In the genomic region with DNA sequence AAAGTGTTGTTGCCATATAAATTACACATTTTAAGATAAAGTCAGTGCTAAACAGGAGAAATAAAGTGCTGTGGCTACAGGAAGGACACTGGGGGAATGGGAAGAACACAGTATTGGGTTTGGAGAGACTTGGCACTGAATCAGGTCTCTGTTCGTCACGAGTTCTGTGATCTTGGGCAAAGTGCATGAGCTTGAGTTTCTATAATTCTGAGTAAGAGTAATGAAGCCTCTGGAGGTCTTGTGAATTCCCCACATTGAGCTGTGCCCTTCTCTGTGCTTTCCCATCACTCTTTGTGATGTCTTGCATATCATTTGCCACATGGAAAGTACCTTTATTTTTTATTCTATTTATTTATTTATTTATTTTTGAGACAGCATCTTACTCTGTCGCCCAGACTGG, we compare ENCODE assay signal across 2 cellular contexts.
TF ChIP-seq lines count a peak whose summit lies in the region.

No MANE protein-coding gene starts in this region.

TF ChIP-seq in HepG2, 621 proteins besides CTCF, POLR2A, EP300 and RAD21:
- TF ChIP-seq YY1 (IDR thresholded peaks at IDR 0.05; ENCODE audit: insufficient read depth, insufficient replicate concordance, low read depth, low read length) = no peak
- TF ChIP-seq ZNF598 (CRISPR knock-in tag; IDR thresholded peaks at IDR 0.05; ENCODE audit: borderline replicate concordance) = no peak
- TF ChIP-seq, protein P1, sequence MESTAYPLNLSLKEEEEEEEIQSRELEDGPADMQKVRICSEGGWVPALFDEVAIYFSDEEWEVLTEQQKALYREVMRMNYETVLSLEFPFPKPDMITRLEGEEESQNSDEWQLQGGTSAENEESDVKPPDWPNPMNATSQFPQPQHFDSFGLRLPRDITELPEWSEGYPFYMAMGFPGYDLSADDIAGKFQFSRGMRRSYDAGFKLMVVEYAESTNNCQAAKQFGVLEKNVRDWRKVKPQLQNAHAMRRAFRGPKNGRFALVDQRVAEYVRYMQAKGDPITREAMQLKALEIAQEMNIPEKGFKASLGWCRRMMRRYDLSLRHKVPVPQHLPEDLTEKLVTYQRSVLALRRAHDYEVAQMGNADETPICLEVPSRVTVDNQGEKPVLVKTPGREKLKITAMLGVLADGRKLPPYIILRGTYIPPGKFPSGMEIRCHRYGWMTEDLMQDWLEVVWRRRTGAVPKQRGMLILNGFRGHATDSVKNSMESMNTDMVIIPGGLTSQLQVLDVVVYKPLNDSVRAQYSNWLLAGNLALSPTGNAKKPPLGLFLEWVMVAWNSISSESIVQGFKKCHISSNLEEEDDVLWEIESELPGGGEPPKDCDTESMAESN (CRISPR knock-in tag; conservative IDR thresholded peaks at IDR 0.05) = no peak
- no peak for TF ChIP-seq ZNF225 (CRISPR knock-in tag; IDR thresholded peaks at IDR 0.05)

TF ChIP-seq in GM12878, 131 proteins besides CTCF, POLR2A, EP300 and RAD21:
- 0 out of 2 replicates have a peak, but pooled peaks have one; percentile 14 for TF ChIP-seq CREM (IDR thresholded peaks at IDR 0.05; ENCODE audit: low read depth)
- TF ChIP-seq HDGF (IDR thresholded peaks at IDR 0.05) = no peak
- TF ChIP-seq RCOR1 (conservative IDR thresholded peaks at IDR 0.05; ENCODE audit: low read depth, low read length) = no peak
- TF ChIP-seq JUND (IDR thresholded peaks at IDR 0.05; ENCODE audit: low read depth, low read length) = no peak
- no peak for TF ChIP-seq E2F8 (IDR thresholded peaks at IDR 0.05; ENCODE audit: low read depth, partially characterized antibody)
- no peak for TF ChIP-seq IRF4 (IDR thresholded peaks at IDR 0.05; ENCODE audit: low read depth, low read length)
- no peak for TF ChIP-seq SRF (IDR thresholded peaks at IDR 0.05; ENCODE audit: low read depth in 2 of 2, low read length in 2 of 2)
- no peak for TF ChIP-seq POLR2AphosphoS2 (IDR thresholded peaks at IDR 0.05; ENCODE audit: low read depth, low read length)
- TF ChIP-seq, protein P2, sequence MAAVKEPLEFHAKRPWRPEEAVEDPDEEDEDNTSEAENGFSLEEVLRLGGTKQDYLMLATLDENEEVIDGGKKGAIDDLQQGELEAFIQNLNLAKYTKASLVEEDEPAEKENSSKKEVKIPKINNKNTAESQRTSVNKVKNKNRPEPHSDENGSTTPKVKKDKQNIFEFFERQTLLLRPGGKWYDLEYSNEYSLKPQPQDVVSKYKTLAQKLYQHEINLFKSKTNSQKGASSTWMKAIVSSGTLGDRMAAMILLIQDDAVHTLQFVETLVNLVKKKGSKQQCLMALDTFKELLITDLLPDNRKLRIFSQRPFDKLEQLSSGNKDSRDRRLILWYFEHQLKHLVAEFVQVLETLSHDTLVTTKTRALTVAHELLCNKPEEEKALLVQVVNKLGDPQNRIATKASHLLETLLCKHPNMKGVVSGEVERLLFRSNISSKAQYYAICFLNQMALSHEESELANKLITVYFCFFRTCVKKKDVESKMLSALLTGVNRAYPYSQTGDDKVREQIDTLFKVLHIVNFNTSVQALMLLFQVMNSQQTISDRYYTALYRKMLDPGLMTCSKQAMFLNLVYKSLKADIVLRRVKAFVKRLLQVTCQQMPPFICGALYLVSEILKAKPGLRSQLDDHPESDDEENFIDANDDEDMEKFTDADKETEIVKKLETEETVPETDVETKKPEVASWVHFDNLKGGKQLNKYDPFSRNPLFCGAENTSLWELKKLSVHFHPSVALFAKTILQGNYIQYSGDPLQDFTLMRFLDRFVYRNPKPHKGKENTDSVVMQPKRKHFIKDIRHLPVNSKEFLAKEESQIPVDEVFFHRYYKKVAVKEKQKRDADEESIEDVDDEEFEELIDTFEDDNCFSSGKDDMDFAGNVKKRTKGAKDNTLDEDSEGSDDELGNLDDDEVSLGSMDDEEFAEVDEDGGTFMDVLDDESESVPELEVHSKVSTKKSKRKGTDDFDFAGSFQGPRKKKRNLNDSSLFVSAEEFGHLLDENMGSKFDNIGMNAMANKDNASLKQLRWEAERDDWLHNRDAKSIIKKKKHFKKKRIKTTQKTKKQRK (IDR thresholded peaks at IDR 0.05; ENCODE audit: low read depth, low read length) = no peak
- TF ChIP-seq YBX1 (IDR thresholded peaks at IDR 0.05) = no peak
- TF ChIP-seq, protein P3, sequence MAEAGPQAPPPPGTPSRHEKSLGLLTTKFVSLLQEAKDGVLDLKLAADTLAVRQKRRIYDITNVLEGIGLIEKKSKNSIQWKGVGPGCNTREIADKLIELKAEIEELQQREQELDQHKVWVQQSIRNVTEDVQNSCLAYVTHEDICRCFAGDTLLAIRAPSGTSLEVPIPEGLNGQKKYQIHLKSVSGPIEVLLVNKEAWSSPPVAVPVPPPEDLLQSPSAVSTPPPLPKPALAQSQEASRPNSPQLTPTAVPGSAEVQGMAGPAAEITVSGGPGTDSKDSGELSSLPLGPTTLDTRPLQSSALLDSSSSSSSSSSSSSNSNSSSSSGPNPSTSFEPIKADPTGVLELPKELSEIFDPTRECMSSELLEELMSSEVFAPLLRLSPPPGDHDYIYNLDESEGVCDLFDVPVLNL (IDR thresholded peaks at IDR 0.05; ENCODE audit: low read depth, low read length) = no peak
- TF ChIP-seq, protein P4, sequence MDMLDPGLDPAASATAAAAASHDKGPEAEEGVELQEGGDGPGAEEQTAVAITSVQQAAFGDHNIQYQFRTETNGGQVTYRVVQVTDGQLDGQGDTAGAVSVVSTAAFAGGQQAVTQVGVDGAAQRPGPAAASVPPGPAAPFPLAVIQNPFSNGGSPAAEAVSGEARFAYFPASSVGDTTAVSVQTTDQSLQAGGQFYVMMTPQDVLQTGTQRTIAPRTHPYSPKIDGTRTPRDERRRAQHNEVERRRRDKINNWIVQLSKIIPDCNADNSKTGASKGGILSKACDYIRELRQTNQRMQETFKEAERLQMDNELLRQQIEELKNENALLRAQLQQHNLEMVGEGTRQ (IDR thresholded peaks at IDR 0.05; ENCODE audit: borderline replicate concordance, low read depth, low read length) = no peak
- no peak for TF ChIP-seq STAT3 (IDR thresholded peaks at IDR 0.05; ENCODE audit: low read depth, low read length)
- TF ChIP-seq, protein P5, sequence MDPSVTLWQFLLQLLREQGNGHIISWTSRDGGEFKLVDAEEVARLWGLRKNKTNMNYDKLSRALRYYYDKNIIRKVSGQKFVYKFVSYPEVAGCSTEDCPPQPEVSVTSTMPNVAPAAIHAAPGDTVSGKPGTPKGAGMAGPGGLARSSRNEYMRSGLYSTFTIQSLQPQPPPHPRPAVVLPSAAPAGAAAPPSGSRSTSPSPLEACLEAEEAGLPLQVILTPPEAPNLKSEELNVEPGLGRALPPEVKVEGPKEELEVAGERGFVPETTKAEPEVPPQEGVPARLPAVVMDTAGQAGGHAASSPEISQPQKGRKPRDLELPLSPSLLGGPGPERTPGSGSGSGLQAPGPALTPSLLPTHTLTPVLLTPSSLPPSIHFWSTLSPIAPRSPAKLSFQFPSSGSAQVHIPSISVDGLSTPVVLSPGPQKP (IDR thresholded peaks at IDR 0.05; ENCODE audit: low read depth, low read length) = no peak
- peak; percentile 34; the same call in 1 of the 2 replicates for TF ChIP-seq TCF7 (IDR thresholded peaks at IDR 0.05; ENCODE audit: borderline replicate concordance)
- 0 out of 2 replicates have a peak, but pooled peaks have one; percentile 5 for TF ChIP-seq JUNB (IDR thresholded peaks at IDR 0.05)
- TF ChIP-seq MEF2A (IDR thresholded peaks at IDR 0.05; ENCODE audit: insufficient read depth, low read depth, low read length) = no peak
- TF ChIP-seq SMAD5 (IDR thresholded peaks at IDR 0.05; ENCODE audit: low read depth) = no peak
- no peak for TF ChIP-seq SUZ12 (IDR thresholded peaks at IDR 0.05; ENCODE audit: unreplicated experiment)
- TF ChIP-seq IKZF1 (conservative IDR thresholded peaks at IDR 0.05) = peak; percentile 41; the same call in 1 of the 2 replicates
- TF ChIP-seq KLF5 (IDR thresholded peaks at IDR 0.05; ENCODE audit: partially characterized antibody) = no peak
- TF ChIP-seq ZNF622 (IDR thresholded peaks at IDR 0.05) = no peak
- no peak for TF ChIP-seq NKRF (conservative IDR thresholded peaks at IDR 0.05)
- TF ChIP-seq IRF3 (IDR thresholded peaks at IDR 0.05) = no peak
- TF ChIP-seq IKZF2 (IDR thresholded peaks at IDR 0.05) = 0 out of 4 replicates have a peak, but pooled peaks of 1 of the 2 experiments have one; percentile 10
- TF ChIP-seq TBL1XR1 (IDR thresholded peaks at IDR 0.05; ENCODE audit: low read depth, low read length) = no peak
- no peak for TF ChIP-seq HDAC2 (IDR thresholded peaks at IDR 0.05)
- TF ChIP-seq, protein P6, sequence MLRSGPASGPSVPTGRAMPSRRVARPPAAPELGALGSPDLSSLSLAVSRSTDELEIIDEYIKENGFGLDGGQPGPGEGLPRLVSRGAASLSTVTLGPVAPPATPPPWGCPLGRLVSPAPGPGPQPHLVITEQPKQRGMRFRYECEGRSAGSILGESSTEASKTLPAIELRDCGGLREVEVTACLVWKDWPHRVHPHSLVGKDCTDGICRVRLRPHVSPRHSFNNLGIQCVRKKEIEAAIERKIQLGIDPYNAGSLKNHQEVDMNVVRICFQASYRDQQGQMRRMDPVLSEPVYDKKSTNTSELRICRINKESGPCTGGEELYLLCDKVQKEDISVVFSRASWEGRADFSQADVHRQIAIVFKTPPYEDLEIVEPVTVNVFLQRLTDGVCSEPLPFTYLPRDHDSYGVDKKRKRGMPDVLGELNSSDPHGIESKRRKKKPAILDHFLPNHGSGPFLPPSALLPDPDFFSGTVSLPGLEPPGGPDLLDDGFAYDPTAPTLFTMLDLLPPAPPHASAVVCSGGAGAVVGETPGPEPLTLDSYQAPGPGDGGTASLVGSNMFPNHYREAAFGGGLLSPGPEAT (IDR thresholded peaks at IDR 0.05; ENCODE audit: low read depth) = peak; percentile 67; the same call in 1 of the 2 replicates
